ENCODE assay signal across 5 cellular contexts in the genomic region with DNA sequence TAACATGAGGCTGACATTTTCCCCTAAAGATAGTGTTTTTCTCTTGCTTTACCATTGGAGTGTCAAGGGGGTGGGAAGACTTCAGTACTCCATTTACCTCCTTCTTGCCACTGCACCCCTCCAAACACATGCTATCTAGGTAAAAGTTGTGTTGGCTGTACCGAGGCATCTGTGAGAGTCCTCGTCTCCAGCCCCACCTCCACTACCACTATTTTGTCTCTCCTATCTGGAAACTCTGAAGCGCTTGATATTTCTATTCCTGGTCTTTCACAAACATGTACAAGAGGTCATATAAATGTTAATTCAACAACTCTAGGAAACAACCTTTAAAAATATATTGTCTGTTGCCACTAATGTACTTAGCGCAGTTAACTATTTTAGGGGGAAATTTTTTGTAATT.
"Had no signal": no experiment of that assay in that cellular context is flagged by ENCODE, and none has a peak within 500 bp of the region (broad histone marks: within the 10 kb centered on the region; RNA-seq: fewer than 3 reads in every experiment).

No MANE protein-coding gene starts in this region.

- H3K4me3 ChIP-seq: GM23338 had no signal

- H3K9me3 Mint-ChIP-seq: GM23338, H9, IgD-negative memory B cell had no signal

- H3K4me1 Mint-ChIP-seq: GM23338, H9, IgD-negative memory B cell had no signal

- ATAC-seq: GM23338, HepG2 had no signal

- H3K27ac Mint-ChIP-seq: GM23338, H9, IgD-negative memory B cell had no signal

- H3K27me3 Mint-ChIP-seq: IgD-negative memory B cell had no signal

- H3K4me3 Mint-ChIP-seq: GM23338, H9, IgD-negative memory B cell had no signal

- DNase-seq: H9, HCEC 1CT had no signal

- H3K36me3 Mint-ChIP-seq: IgD-negative memory B cell had no signal
